Comparison of ENCODE assay signal across 12 cellular contexts in the genomic region with DNA sequence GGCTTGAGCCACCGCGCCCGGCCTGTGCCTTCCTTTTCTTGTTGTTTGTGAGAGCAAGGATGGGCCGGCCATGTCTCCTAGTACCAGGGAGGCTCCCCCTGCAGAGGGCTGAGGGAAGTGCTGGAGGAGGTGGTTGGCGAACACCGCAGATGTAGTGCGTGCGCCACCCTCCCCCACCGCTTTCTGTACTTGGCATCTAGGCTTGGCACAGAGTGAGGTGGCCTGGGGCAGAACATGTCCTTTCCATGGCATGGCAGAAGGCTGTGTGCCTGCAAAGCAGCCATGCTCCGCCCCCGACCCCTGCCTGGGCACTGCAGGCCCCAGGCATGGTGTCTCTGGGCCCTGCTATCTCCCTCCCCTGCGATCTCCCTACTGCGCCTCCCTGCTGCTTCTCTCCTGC. TPM values are rescaled to one million over a fixed set of nuclear protein-coding genes. Genes with fewer than 3 reads are reported as not detected.
DNase-seq lines count a peak whose midpoint lies in the region; ATAC-seq and TF ChIP-seq lines count a peak whose summit lies in the region.
"Had no signal": no experiment of that assay in that cellular context is flagged by ENCODE, and none has a peak within 500 bp of the region (broad histone marks: within the 10 kb centered on the region; RNA-seq: fewer than 3 reads in every experiment).

No MANE protein-coding gene starts in this region.

- intact Hi-C loops in activated CD4-positive, alpha-beta memory T cell treated with anti-CD3 and anti-CD28 coated beads for 36 hours (cut with micrococcal nuclease), result no loop called here
- intact Hi-C loops in transverse colon (cut with DNase I; ENCODE audit: low total_unique reads), result no loop called here

- no peak for ATAC-seq in GM21786 (IDR thresholded peaks at IDR 0.05; ENCODE audit: unreplicated experiment)
- no peak for ATAC-seq in GM21576 (IDR thresholded peaks at IDR 0.05; ENCODE audit: unreplicated experiment)

- no peaks in the 10 kb centered on the region for H3K9me2 ChIP-seq in SK-N-SH

- H3K4me2 ChIP-seq in SK-N-SH, result no peak overlapping the region

- in situ Hi-C loops in transverse colon (cut with MboI; ENCODE audit: low pct_ligation_motif_present in 1 of 4, low pct_unique_long_range_greater_than_20kb in 1 of 4, low sequenced_read_pairs in 3 of 4), result no loop called here

- peaks cover 30% of the 10 kb centered on the region for H3K27me3 Mint-ChIP-seq in activated CD4-positive, alpha-beta memory T cell treated with anti-CD3 and anti-CD28 coated beads for 36 hours
- H3K27me3 Mint-ChIP-seq in activated CD4-positive, alpha-beta memory T cell treated with anti-CD3 and anti-CD28 coated beads, Interleukin-2, amount 10 ng/mL, durations not matched to agents 7 days and 5 days, result peaks cover 26% of the 10 kb centered on the region
- H3K27me3 Mint-ChIP-seq in glutamatergic neuron (ENCODE audit: unreplicated experiment), result peaks cover 4% of the 10 kb centered on the region

- TF ChIP-seq CTCF in SK-N-SH (IDR thresholded peaks at IDR 0.05) (peak; percentile 45), glutamatergic neuron (IDR thresholded peaks at IDR 0.05; ENCODE audit: partially characterized antibody, unreplicated experiment) (peak; percentile 39), transverse colon (IDR thresholded peaks at IDR 0.05) (peak in 2 of 5 experiments; percentile 13 to 20)

- H3K4me1 Mint-ChIP-seq in activated CD4-positive, alpha-beta memory T cell treated with anti-CD3 and anti-CD28 coated beads for 36 hours (ENCODE audit: low read depth), result no peaks in the 10 kb centered on the region
- no peaks in the 10 kb centered on the region for H3K4me1 Mint-ChIP-seq in activated CD4-positive, alpha-beta memory T cell treated with anti-CD3 and anti-CD28 coated beads, Interleukin-2, amount 10 ng/mL, durations not matched to agents 7 days and 5 days
- H3K4me1 Mint-ChIP-seq in glutamatergic neuron (ENCODE audit: low read depth, unreplicated experiment), result peaks cover 14% of the 10 kb centered on the region

- no peaks in the 10 kb centered on the region for H3K27me3 ChIP-seq in SK-N-SH (ENCODE audit: insufficient read depth)
- H3K27me3 ChIP-seq in transverse colon, result peaks cover 25% of the 10 kb centered on the region

- H3K4me1 ChIP-seq in SK-N-SH (ENCODE audit: control insufficient read depth in 1 of 2, insufficient read depth in 2 of 2, low read depth in 1 of 2, low read length in 1 of 2) (no peaks in the 10 kb centered on the region; a peak in 1 of 4 replicates), transverse colon (peaks cover 0 to 7% (median 3%) of the 10 kb centered on the region in 4 donors)

- H3K36me3 ChIP-seq in SK-N-SH (replicated peaks in 1 of 2; ENCODE audit: control insufficient read depth in 1 of 2, insufficient read depth in 2 of 2, low read length in 1 of 2), result no peaks in the 10 kb centered on the region
- H3K36me3 ChIP-seq in transverse colon, result no peaks in the 10 kb centered on the region

- H3K9me3 Mint-ChIP-seq in activated CD4-positive, alpha-beta memory T cell treated with anti-CD3 and anti-CD28 coated beads for 36 hours, result no peaks in the 10 kb centered on the region
- no peaks in the 10 kb centered on the region for H3K9me3 Mint-ChIP-seq in activated CD4-positive, alpha-beta memory T cell treated with anti-CD3 and anti-CD28 coated beads, Interleukin-2, amount 10 ng/mL, durations not matched to agents 7 days and 5 days
- peaks cover 3% of the 10 kb centered on the region for H3K9me3 Mint-ChIP-seq in glutamatergic neuron (ENCODE audit: unreplicated experiment)
- H3K9me3 Mint-ChIP-seq: CD4-positive, alpha-beta T cell; naive B cell had no signal

- no peak overlapping the region for H3K27ac ChIP-seq in SK-N-SH (ENCODE audit: low read depth in 2 of 2, low read length in 1 of 2)
- H3K27ac ChIP-seq in transverse colon, result no peak overlapping the region

- H4K20me1 ChIP-seq in SK-N-SH (ENCODE audit: insufficient read depth), result no peaks in the 10 kb centered on the region

- H3K79me2 ChIP-seq in SK-N-SH (ENCODE audit: insufficient read depth), result no peaks in the 10 kb centered on the region

- no peak overlapping the region for H3K4me3 ChIP-seq in SK-N-SH (ENCODE audit: low read depth in 2 of 2, low read length in 1 of 2)
- H3K4me3 ChIP-seq in transverse colon, result no peak overlapping the region

- H3K27ac Mint-ChIP-seq in activated CD4-positive, alpha-beta memory T cell treated with anti-CD3 and anti-CD28 coated beads for 36 hours, result no peak overlapping the region
- no peak overlapping the region for H3K27ac Mint-ChIP-seq in activated CD4-positive, alpha-beta memory T cell treated with anti-CD3 and anti-CD28 coated beads, Interleukin-2, amount 10 ng/mL, durations not matched to agents 7 days and 5 days
- H3K27ac Mint-ChIP-seq in glutamatergic neuron (ENCODE audit: unreplicated experiment), result no peak overlapping the region
- H3K27ac Mint-ChIP-seq: CD4-positive, alpha-beta T cell had no signal

- no peaks in the 10 kb centered on the region for H3K36me3 Mint-ChIP-seq in activated CD4-positive, alpha-beta memory T cell treated with anti-CD3 and anti-CD28 coated beads for 36 hours
- no peaks in the 10 kb centered on the region for H3K36me3 Mint-ChIP-seq in activated CD4-positive, alpha-beta memory T cell treated with anti-CD3 and anti-CD28 coated beads, Interleukin-2, amount 10 ng/mL, durations not matched to agents 7 days and 5 days (ENCODE audit: low read depth)
- H3K36me3 Mint-ChIP-seq in glutamatergic neuron (ENCODE audit: unreplicated experiment), result no peaks in the 10 kb centered on the region
- H3K36me3 Mint-ChIP-seq: naive B cell had no signal

- WGBS in SK-N-SH (ENCODE audit: low lambda C conversion rate), result 77% methylated on average over 8 of the region's 13 CpGs
- WGBS in transverse colon (ENCODE audit: low coverage in 1 of 2), 2 donors, result 81% methylated on average over 10 of the region's 13 CpGs; no CpG with 5 or more reads in 1 of the 2 donors

- no peak for TF ChIP-seq EP300 in SK-N-SH (IDR thresholded peaks at IDR 0.05; ENCODE audit: borderline replicate concordance in 1 of 2, low read depth in 1 of 2, low read length in 1 of 2)
- no peak for TF ChIP-seq EP300 in transverse colon (IDR thresholded peaks at IDR 0.05; ENCODE audit: low read depth)

- TF ChIP-seq RAD21 in SK-N-SH (IDR thresholded peaks at IDR 0.05; ENCODE audit: low read length), result peak; percentile 26

- H3K9me3 ChIP-seq in SK-N-SH (no peaks in the 10 kb centered on the region), transverse colon (no peaks in the 10 kb centered on the region)

- peak; percentile 13 for DNase-seq in activated CD4-positive, alpha-beta memory T cell treated with anti-CD3 and anti-CD28 coated beads for 36 hours
- DNase-seq in activated CD4-positive, alpha-beta memory T cell treated with anti-CD3 and anti-CD28 coated beads, Interleukin-2, amount 10 ng/mL, durations not matched to agents 7 days and 5 days, result no peak
- DNase-seq in SK-N-SH (peak; percentile 82), glutamatergic neuron (peak; percentile 66), transverse colon (peak; percentile 22), NCI-H2227 treated with DMSO at 0.1 percent for 48 hours (lab: John Stamatoyannopoulos, UW) (no peak)
- DNase-seq: CD4-positive, alpha-beta T cell; naive B cell; stimulated activated naive CD4-positive, alpha-beta T cell had no signal

- H3K4me3 Mint-ChIP-seq in activated CD4-positive, alpha-beta memory T cell treated with anti-CD3 and anti-CD28 coated beads for 36 hours, result no peak overlapping the region
- H3K4me3 Mint-ChIP-seq in activated CD4-positive, alpha-beta memory T cell treated with anti-CD3 and anti-CD28 coated beads, Interleukin-2, amount 10 ng/mL, durations not matched to agents 7 days and 5 days, result no peak overlapping the region
- H3K4me3 Mint-ChIP-seq in glutamatergic neuron (ENCODE audit: unreplicated experiment), result no peak overlapping the region
- H3K4me3 Mint-ChIP-seq: CD4-positive, alpha-beta T cell; naive B cell had no signal

- H3K9ac ChIP-seq in SK-N-SH, result no peak overlapping the region

- POLR2A ChIA-PET in activated CD4-positive, alpha-beta memory T cell treated with anti-CD3 and anti-CD28 coated beads for 36 hours (lab: Charles Lee), result no interaction called here
- POLR2A ChIA-PET in activated CD4-positive, alpha-beta memory T cell treated with anti-CD3 and anti-CD28 coated beads, Interleukin-2, amount 10 ng/mL, durations not matched to agents 7 days and 5 days (lab: Charles Lee), result no interaction called here
- POLR2A ChIA-PET in SK-N-SH (lab: Yijun Ruan, JAX), result no interaction called here

- CTCF ChIA-PET in activated CD4-positive, alpha-beta memory T cell treated with anti-CD3 and anti-CD28 coated beads for 36 hours (lab: Charles Lee), result no interaction called here
- CTCF ChIA-PET in activated CD4-positive, alpha-beta memory T cell treated with anti-CD3 and anti-CD28 coated beads, Interleukin-2, amount 10 ng/mL, durations not matched to agents 7 days and 5 days (lab: Charles Lee), result no interaction called here
- CTCF ChIA-PET in SK-N-SH (lab: Yijun Ruan, JAX), result interaction anchor here (0.7 to 1.8 kb wide), 8 partner anchors 9 to 171 kb away, joined by 3 to 5 read pairs (median 4); no protein-coding TSS in a partner anchor

- H2AFZ ChIP-seq in SK-N-SH (ENCODE audit: low read depth), result no peak overlapping the region

- no peaks in the 10 kb centered on the region for H3F3A ChIP-seq in SK-N-SH (replicated peaks; ENCODE audit: insufficient read depth)

- no peak for TF ChIP-seq POLR2A in transverse colon (IDR thresholded peaks at IDR 0.05)

TF ChIP-seq in SK-N-SH, 30 proteins besides CTCF, POLR2A, EP300 and RAD21:
- TF ChIP-seq CHD2 (IDR thresholded peaks at IDR 0.05; ENCODE audit: low read length, partially characterized antibody) (peak; percentile 39), SIN3A (IDR thresholded peaks at IDR 0.05; ENCODE audit: borderline replicate concordance, low read depth, low read length) (no peak), MXI1 (IDR thresholded peaks at IDR 0.05; ENCODE audit: low read depth, low read length) (0 out of 2 replicates have a peak, but pooled peaks have one; percentile 28), SMC3 (IDR thresholded peaks at IDR 0.05; ENCODE audit: low read depth, low read length) (peak; percentile 29; the same call in 1 of the 2 replicates)
- TF ChIP-seq, protein P1, sequence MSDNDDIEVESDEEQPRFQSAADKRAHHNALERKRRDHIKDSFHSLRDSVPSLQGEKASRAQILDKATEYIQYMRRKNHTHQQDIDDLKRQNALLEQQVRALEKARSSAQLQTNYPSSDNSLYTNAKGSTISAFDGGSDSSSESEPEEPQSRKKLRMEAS (IDR thresholded peaks at IDR 0.05; ENCODE audit: low read depth), result no peak

RNA-seq across cellular contexts. Expression of a gene that starts 30.7 kb away (rescaled TPM):
- total RNA-seq in activated CD4-positive, alpha-beta memory T cell treated with anti-CD3 and anti-CD28 coated beads for 36 hours, result not detected
- not detected for total RNA-seq in activated CD4-positive, alpha-beta memory T cell treated with anti-CD3 and anti-CD28 coated beads, Interleukin-2, amount 10 ng/mL, durations not matched to agents 7 days and 5 days
- polyA plus RNA-seq in SK-N-SH (2012; rRNA removed), result 0.69 and 1.3 TPM in 2 replicates
- 0.33 and 0.68 TPM in 2 replicates for polyA plus RNA-seq in SK-N-SH (2012; cell fraction: cytosol; rRNA removed)
- polyA plus RNA-seq in SK-N-SH (2012; cell fraction: nucleus; rRNA removed), result 0.51 and 0.93 TPM in 2 replicates
- total RNA-seq in glutamatergic neuron (ENCODE audit: unreplicated experiment) (10.0 TPM), transverse colon (1 to 10 TPM; 1.6 to 8.6 (median 1.8) TPM)
- total RNA-seq: activated CD8-positive, alpha-beta memory T cell treated with anti-CD3 and anti-CD28 coated beads for 36 hours; CD4-positive, alpha-beta T cell had no signal

Comparison
In these comparisons a context has a peak if more than half of its experiments do, and no peak if none do; other contexts are left out.
1. DNase-seq: peak in activated CD4-positive, alpha-beta memory T cell treated with anti-CD3 and anti-CD28 coated beads for 36 hours (single experiment), SK-N-SH (single experiment), glutamatergic neuron (single experiment) and transverse colon (single experiment); none in activated CD4-positive, alpha-beta memory T cell treated with anti-CD3 and anti-CD28 coated beads, Interleukin-2, amount 10 ng/mL, durations not matched to agents 7 days and 5 days (single experiment) and NCI-H2227 treated with DMSO at 0.1 percent for 48 hours (single experiment).